In the genomic region with DNA sequence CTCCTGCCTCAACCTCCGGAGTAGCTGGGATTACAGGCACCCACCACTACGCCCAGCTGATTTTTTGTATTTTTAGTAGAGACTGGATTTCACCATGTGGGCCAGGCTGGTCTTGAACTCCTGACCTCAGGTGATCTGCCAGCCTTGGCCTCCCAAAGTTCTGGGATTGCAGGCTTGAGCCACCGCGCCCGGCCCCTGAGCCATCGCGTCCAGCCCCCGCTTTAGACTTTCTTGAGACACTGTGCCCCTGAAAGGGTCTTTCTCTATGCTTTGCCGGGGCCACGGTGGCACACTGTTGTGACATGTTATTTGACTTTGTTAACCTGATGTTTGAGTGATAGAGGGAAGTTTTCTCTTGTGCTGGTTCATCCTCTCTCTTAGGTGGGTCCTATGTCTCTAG, we compare ENCODE assay signal across 23 cellular contexts.
"Had no signal": no experiment of that assay in that cellular context is flagged by ENCODE, and none has a peak within 500 bp of the region (broad histone marks: within the 10 kb centered on the region; RNA-seq: fewer than 3 reads in every experiment).

No MANE protein-coding gene starts in this region.

- H3K27ac ChIP-seq: body of pancreas, esophagus squamous epithelium had no signal

- H3K27me3 ChIP-seq: body of pancreas, esophagus squamous epithelium had no signal

- H3K27me3 Mint-ChIP-seq: activated CD4-positive, alpha-beta memory T cell treated with anti-CD3 and anti-CD28 coated beads for 36 hours; activated CD4-positive, alpha-beta T cell treated with anti-CD3 and anti-CD28 coated beads for 36 hours; activated CD4-positive, alpha-beta T cell treated with anti-CD3 and anti-CD28 coated beads, Interleukin-2, amount 10 ng/mL, durations not matched to agents 24 days and 14 days; activated naive CD8-positive, alpha-beta T cell; activated T-cell treated with anti-CD3 and anti-CD28 coated beads, Interleukin-2, amount 50 U/mL, for 24 hours; effector memory CD8-positive, alpha-beta T cell had no signal

- H3K9me3 Mint-ChIP-seq: effector memory CD8-positive, alpha-beta T cell had no signal

- H3K4me1 Mint-ChIP-seq: activated CD4-positive, alpha-beta T cell treated with anti-CD3 and anti-CD28 coated beads, Interleukin-2, amount 10 ng/mL, durations not matched to agents 24 days and 14 days had no signal

- H3K4me1 ChIP-seq: esophagus squamous epithelium had no signal

- ATAC-seq: activated CD4-positive, alpha-beta T cell treated with anti-CD3 and anti-CD28 coated beads for 36 hours; body of pancreas; effector memory CD8-positive, alpha-beta T cell had no signal

- H3K27ac Mint-ChIP-seq: activated CD4-positive, alpha-beta memory T cell treated with anti-CD3 and anti-CD28 coated beads for 36 hours; activated CD4-positive, alpha-beta T cell treated with anti-CD3 and anti-CD28 coated beads for 36 hours; activated CD4-positive, alpha-beta T cell treated with anti-CD3 and anti-CD28 coated beads, Interleukin-2, amount 10 ng/mL, durations not matched to agents 24 days and 14 days; activated naive CD8-positive, alpha-beta T cell; activated T-cell treated with anti-CD3 and anti-CD28 coated beads, Interleukin-2, amount 50 U/mL, for 24 hours had no signal

- H3K4me3 Mint-ChIP-seq: activated CD4-positive, alpha-beta memory T cell treated with anti-CD3 and anti-CD28 coated beads for 36 hours; activated CD4-positive, alpha-beta T cell treated with anti-CD3 and anti-CD28 coated beads for 36 hours; activated CD4-positive, alpha-beta T cell treated with anti-CD3 and anti-CD28 coated beads, Interleukin-2, amount 10 ng/mL, durations not matched to agents 24 days and 14 days; activated naive CD8-positive, alpha-beta T cell; activated T-cell treated with anti-CD3 and anti-CD28 coated beads, Interleukin-2, amount 50 U/mL, for 24 hours; activated T-cell treated with anti-CD3 and anti-CD28 coated beads, Interleukin-2, amount 50 U/mL, for 72 hours; effector memory CD8-positive, alpha-beta T cell had no signal

- DNase-seq: activated CD4-positive, alpha-beta memory T cell treated with anti-CD3 and anti-CD28 coated beads for 36 hours; activated CD4-positive, alpha-beta T cell treated with anti-CD3 and anti-CD28 coated beads for 36 hours; activated CD4-positive, alpha-beta T cell treated with anti-CD3 and anti-CD28 coated beads, Interleukin-2, amount 10 ng/mL, durations not matched to agents 24 days and 14 days; activated CD4-positive, CD25-positive, alpha-beta regulatory T cell; activated CD4-positive, CD25-positive, alpha-beta regulatory T cell treated with anti-CD3 and anti-CD28 coated beads, Interleukin-2, amount 50 U/mL, for 72 hours; activated CD8-positive, alpha-beta memory T cell treated with anti-CD3 and anti-CD28 coated beads, Interleukin-2, amount 50 U/mL, for 48 hours; activated effector memory CD4-positive, alpha-beta T cell treated with Interleukin-2 at 50 U/mL for 16 hours; activated gamma-delta T cell treated with Interleukin-2 at 50 U/mL for 16 hours; activated naive CD4-positive, alpha-beta T cell treated with anti-CD3 and anti-CD28 coated beads, Interleukin-2, amount 50 U/mL, for 16 hours; activated naive CD4-positive, alpha-beta T cell treated with Interleukin-2 at 50 U/mL for 16 hours; activated T-cell treated with anti-CD3 and anti-CD28 coated beads for 4 hours; activated T-cell treated with anti-CD3 and anti-CD28 coated beads, Interleukin-2, amount 50 U/mL, for 24 hours; activated T-cell treated with anti-CD3 and anti-CD28 coated beads, Interleukin-2, amount 50 U/mL, for 72 hours; anterior cingulate cortex; body of pancreas; caudate nucleus; cortex of kidney; dermis blood vessel endothelial cell; effector CD4-positive, alpha-beta T cell; effector memory CD8-positive, alpha-beta T cell; esophagus squamous epithelium; head of caudate nucleus had no signal

- H3K9me3 ChIP-seq: body of pancreas, esophagus squamous epithelium had no signal

- H3K4me3 ChIP-seq: body of pancreas, esophagus squamous epithelium had no signal

- H3K36me3 ChIP-seq: esophagus squamous epithelium had no signal
